Comparison of ENCODE assay signal across 1 cellular context in genomic region chr2:96485350-96485749, GRCh38.
TF ChIP-seq lines count a peak whose summit lies in the region.

No MANE protein-coding gene starts in this region.

TF ChIP-seq in IMR-90, 13 proteins besides CTCF, POLR2A, EP300 and RAD21 (continued from another document):
- TF ChIP-seq MAZ (IDR thresholded peaks at IDR 0.05; ENCODE audit: borderline replicate concordance, low read depth, low read length) = no peak
- TF ChIP-seq, protein P1, sequence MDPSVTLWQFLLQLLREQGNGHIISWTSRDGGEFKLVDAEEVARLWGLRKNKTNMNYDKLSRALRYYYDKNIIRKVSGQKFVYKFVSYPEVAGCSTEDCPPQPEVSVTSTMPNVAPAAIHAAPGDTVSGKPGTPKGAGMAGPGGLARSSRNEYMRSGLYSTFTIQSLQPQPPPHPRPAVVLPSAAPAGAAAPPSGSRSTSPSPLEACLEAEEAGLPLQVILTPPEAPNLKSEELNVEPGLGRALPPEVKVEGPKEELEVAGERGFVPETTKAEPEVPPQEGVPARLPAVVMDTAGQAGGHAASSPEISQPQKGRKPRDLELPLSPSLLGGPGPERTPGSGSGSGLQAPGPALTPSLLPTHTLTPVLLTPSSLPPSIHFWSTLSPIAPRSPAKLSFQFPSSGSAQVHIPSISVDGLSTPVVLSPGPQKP (IDR thresholded peaks at IDR 0.05; ENCODE audit: borderline replicate concordance, low read depth, low read length) = no peak
